In genomic region chr16:84498859-84499620, GRCh38 we compare ENCODE assay signal across 18 cellular contexts.
"Had no signal": no experiment of that assay in that cellular context is flagged by ENCODE, and none has a peak within 500 bp of the region (broad histone marks: within the 10 kb centered on the region; RNA-seq: fewer than 3 reads in every experiment).

No MANE protein-coding gene starts in this region.

- H3K36me3 ChIP-seq: colonic mucosa had no signal

- DNase-seq: activated CD4-positive, alpha-beta T cell treated with anti-CD3 and anti-CD28 coated beads, Interleukin-2, amount 50 U/mL, for 48 hours; activated CD8-positive, alpha-beta memory T cell treated with anti-CD3 and anti-CD28 coated beads, Interleukin-2, amount 10 ng/mL, durations not matched to agents 7 days and 5 days; activated T-cell treated with anti-CD3 and anti-CD28 coated beads, Interleukin-2, amount 50 U/mL, for 48 hours; colonic mucosa; effector CD4-positive, alpha-beta T cell; foreskin melanocyte; left ventricle myocardium inferior; mesenchymal stem cell; occipital lobe; stimulated activated CD4-positive, alpha-beta T cell treated with anti-CD3 and anti-CD28 coated beads, Interleukin-2, amount 100 ng/mL, for 48 hours; testis had no signal

- H3K9me3 ChIP-seq: colonic mucosa, left ventricle myocardium inferior, sigmoid colon, testis had no signal

- H3K27me3 Mint-ChIP-seq: activated CD8-positive, alpha-beta memory T cell treated with anti-CD3 and anti-CD28 coated beads, Interleukin-2, amount 10 ng/mL, durations not matched to agents 7 days and 5 days; stimulated activated naive CD8-positive, alpha-beta T cell treated with anti-CD3 and anti-CD28 coated beads, Interleukin-15, Interleukin-2, amounts not matched to agents 100 ng/mL and 50 ng/mL, for 24 hours had no signal

- H3K27ac ChIP-seq: colonic mucosa, left ventricle myocardium inferior, sigmoid colon, testis had no signal

- FAIRE-seq: astrocyte, endothelial cell of umbilical vein, urothelium cell line had no signal

- H3K27ac Mint-ChIP-seq: activated CD8-positive, alpha-beta memory T cell treated with anti-CD3 and anti-CD28 coated beads, Interleukin-2, amount 10 ng/mL, durations not matched to agents 7 days and 5 days; nephron; stimulated activated naive CD8-positive, alpha-beta T cell treated with anti-CD3 and anti-CD28 coated beads, Interleukin-15, Interleukin-2, amounts not matched to agents 100 ng/mL and 50 ng/mL, for 24 hours; T-helper 1 cell treated with Interleukin-12 subunit alpha and Interleukin-12 subunit beta and Interleukin-4 antibody, amounts not matched to agents 30 μg/mL and 1 μg/mL, for 36 hours had no signal

- H3K27me3 ChIP-seq: colonic mucosa, sigmoid colon, testis had no signal

- H3K4me3 ChIP-seq: colonic mucosa, left ventricle myocardium inferior, sigmoid colon, testis had no signal

- ATAC-seq: activated CD8-positive, alpha-beta memory T cell treated with anti-CD3 and anti-CD28 coated beads, Interleukin-2, amount 10 ng/mL, durations not matched to agents 7 days and 5 days had no signal

- H3K4me3 Mint-ChIP-seq: activated CD8-positive, alpha-beta memory T cell treated with anti-CD3 and anti-CD28 coated beads, Interleukin-2, amount 10 ng/mL, durations not matched to agents 7 days and 5 days; nephron; stimulated activated naive CD8-positive, alpha-beta T cell treated with anti-CD3 and anti-CD28 coated beads, Interleukin-15, Interleukin-2, amounts not matched to agents 100 ng/mL and 50 ng/mL, for 24 hours; T-helper 1 cell treated with Interleukin-12 subunit alpha and Interleukin-12 subunit beta and Interleukin-4 antibody, amounts not matched to agents 30 μg/mL and 1 μg/mL, for 36 hours had no signal

- H3K4me1 ChIP-seq: colonic mucosa had no signal
